Comparison of ENCODE assay signal across 20 cellular contexts in genomic region chr18:48493856-48494255, GRCh38. TPM values are rescaled to one million over a fixed set of nuclear protein-coding genes. Genes with fewer than 3 reads are reported as not detected.
A peak's percentile ranks its signal among the peaks of the same experiment; 100 is the strongest.
DNase-seq lines count a peak whose midpoint lies in the region; FAIRE-seq and TF ChIP-seq lines count a peak whose summit lies in the region.
"Had no signal": no experiment of that assay in that cellular context is flagged by ENCODE, and none has a peak within 500 bp of the region (broad histone marks: within the 10 kb centered on the region; RNA-seq: fewer than 3 reads in every experiment).

No MANE protein-coding gene starts in this region.

- peak; percentile 72 for FAIRE-seq in islet of Langerhans (lab: Jason Lieb, UNC)
- FAIRE-seq: HTR-8/SVneo had no signal

- no peaks in the 10 kb centered on the region for H3K36me3 Mint-ChIP-seq in osteocyte (ENCODE audit: unreplicated experiment)
- H3K36me3 Mint-ChIP-seq: T-cell had no signal

- H3K4me1 Mint-ChIP-seq in osteocyte (ENCODE audit: unreplicated experiment): peaks cover 33% of the 10 kb centered on the region
- H3K4me1 Mint-ChIP-seq: central memory CD8-positive, alpha-beta T cell had no signal

- DNase-seq in ELR (ENCODE audit: low read depth): peak; percentile 14
- no peak for DNase-seq in osteocyte (ENCODE audit: extremely low spot score, unreplicated experiment)
- DNase-seq in GM13977 (ENCODE audit: low spot score): no peak
- no peak for DNase-seq in Kasumi-1 (lab: John Stamatoyannopoulos, UW)
- DNase-seq in activated effector memory CD4-positive, alpha-beta T cell treated with Interleukin-2 at 50 U/mL for 16 hours: no peak
- DNase-seq: activated CD8-positive, alpha-beta T cell treated with anti-CD3 and anti-CD28 coated beads for 36 hours; activated T-cell treated with anti-CD3 and anti-CD28 coated beads, Interleukin-2, amount 50 U/mL, for 72 hours; C1 segment of cervical spinal cord; DMS79 treated with DMSO at 0.1 percent for 48 hours; effector memory CD8-positive, alpha-beta T cell; GOT3; MG63; NCI-H187 treated with DMSO at 0.1 percent for 48 hours; NCI-H524 treated with DMSO at 0.1 percent for 48 hours; psoas muscle; T-cell had no signal

- peaks cover 12% of the 10 kb centered on the region for H3K9me3 Mint-ChIP-seq in osteocyte (ENCODE audit: unreplicated experiment)

- H3K27ac Mint-ChIP-seq in osteocyte (ENCODE audit: unreplicated experiment): peak overlapping the region; percentile 5
- H3K27ac Mint-ChIP-seq: activated CD8-positive, alpha-beta T cell treated with anti-CD3 and anti-CD28 coated beads for 36 hours; activated T-cell treated with anti-CD3 and anti-CD28 coated beads, Interleukin-2, amount 50 U/mL, for 72 hours; effector memory CD8-positive, alpha-beta T cell; T-cell had no signal

- in situ Hi-C loops in GM13977 (cut with MboI; ENCODE audit: low pct_unique_long_range_greater_than_20kb, low sequenced_read_pairs, unreplicated experiment): no loop called here

- no peak for TF ChIP-seq CTCF in VCaP (conservative IDR thresholded peaks at IDR 0.05)
- TF ChIP-seq CTCF in osteocyte (IDR thresholded peaks at IDR 0.05): no peak
- no peak for TF ChIP-seq CTCF in GM13977 (IDR thresholded peaks at IDR 0.05; ENCODE audit: extremely low read depth, insufficient read depth, missing control alignments)

- H3K4me3 Mint-ChIP-seq in osteocyte (ENCODE audit: unreplicated experiment): no peak overlapping the region
- H3K4me3 Mint-ChIP-seq: activated CD8-positive, alpha-beta T cell treated with anti-CD3 and anti-CD28 coated beads for 36 hours; activated T-cell treated with anti-CD3 and anti-CD28 coated beads, Interleukin-2, amount 50 U/mL, for 72 hours; central memory CD8-positive, alpha-beta T cell; effector memory CD8-positive, alpha-beta T cell; T-cell had no signal

- peak overlapping the region; percentile 72 for H3K27ac ChIP-seq in VCaP
- H3K27ac ChIP-seq: psoas muscle had no signal

- H3K27me3 Mint-ChIP-seq in osteocyte (ENCODE audit: unreplicated experiment): no peaks in the 10 kb centered on the region

RNA-seq across cellular contexts. Expression of gene CTIF, which starts 45.0 kb away (rescaled TPM):
- 169 and 172 TPM in 2 replicates for total RNA-seq in osteocyte
